In the genomic region with DNA sequence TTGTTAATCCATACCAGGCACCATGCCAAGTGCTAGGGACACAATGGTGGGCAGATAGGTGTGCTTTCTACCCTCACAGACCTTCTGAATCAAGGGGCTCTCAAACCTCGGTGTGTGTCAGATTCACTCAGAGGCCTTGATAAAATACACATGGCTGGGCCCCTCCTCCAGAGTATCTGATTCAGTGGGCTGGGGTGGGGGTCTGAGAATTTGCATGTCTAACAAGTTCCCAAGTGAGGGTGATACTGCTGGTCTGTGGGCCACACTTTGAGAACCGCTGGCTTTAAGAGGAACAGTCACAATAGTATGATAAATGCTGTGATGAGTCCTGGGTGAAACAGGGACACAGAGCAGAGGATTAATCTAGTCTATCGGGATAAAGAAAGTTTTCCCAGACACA, we compare ENCODE assay signal across 24 cellular contexts.
"Had no signal": no experiment of that assay in that cellular context is flagged by ENCODE, and none has a peak within 500 bp of the region (broad histone marks: within the 10 kb centered on the region; RNA-seq: fewer than 3 reads in every experiment).

No MANE protein-coding gene starts in this region.

- H3K27me3 ChIP-seq: neural progenitor cell, neutrophil, right lobe of liver, tibial nerve, uterus had no signal

- H3K4me1 Mint-ChIP-seq: mesothelial cell of epicardium; natural killer cell; stimulated activated naive CD8-positive, alpha-beta T cell treated with anti-CD3 and anti-CD28 coated beads, Interleukin-15, amount 100 ng/mL, for 72 hours had no signal

- H3K27ac ChIP-seq: lower lobe of right lung, neural progenitor cell, neutrophil, parathyroid adenoma, psoas muscle, right lobe of liver, tibial nerve, uterus had no signal

- H3K36me3 ChIP-seq: lower lobe of right lung, neural progenitor cell, neutrophil, right lobe of liver, tibial nerve, uterus had no signal

- H3K9me3 Mint-ChIP-seq: immature natural killer cell; naive B cell; natural killer cell; stimulated activated memory B cell treated with anti-CD40 and anti-IgM and Interleukin-4, amounts not matched to agents 10 μg/mL and 1 μg/mL and 100 μg/mL, for 72 hours; stimulated activated naive CD8-positive, alpha-beta T cell treated with anti-CD3 and anti-CD28 coated beads, Interleukin-15, amount 100 ng/mL, for 72 hours; type B pancreatic cell had no signal

- H3K27ac Mint-ChIP-seq: immature natural killer cell; mesothelial cell of epicardium; natural killer cell; nephron progenitor cell; neural progenitor cell; stimulated activated memory B cell treated with anti-CD40 and anti-IgM and Interleukin-4, amounts not matched to agents 10 μg/mL and 1 μg/mL and 100 μg/mL, for 72 hours; stimulated activated naive CD8-positive, alpha-beta T cell treated with anti-CD3 and anti-CD28 coated beads, Interleukin-15, amount 100 ng/mL, for 72 hours; type B pancreatic cell had no signal

- DNase-seq: kidney; lower lobe of right lung; natural killer cell; nephron progenitor cell; occipital lobe; psoas muscle; right lobe of liver; stimulated activated CD4-positive, alpha-beta T cell treated with anti-CD3 and anti-CD28 coated beads, Interleukin-1b, Interleukin-23, amount 100 ng/mL, for 48 hours; stimulated activated CD4-positive, alpha-beta T cell treated with anti-CD3 and anti-CD28 coated beads, Interleukin-2, amount 100 ng/mL, for 48 hours; stimulated activated CD4-positive, alpha-beta T cell treated with anti-CD3 and anti-CD28 coated beads, Interleukin-4, amount 100 ng/mL, for 4 hours; stimulated activated CD8-positive, alpha-beta memory T cell treated with anti-CD3 and anti-CD28 coated beads, Interleukin-4, amount 100 ng/mL, for 48 hours; stimulated activated naive CD4-positive, alpha-beta T cell treated with Interleukin-2 at 50 U/mL for 16 hours; stimulated activated naive CD8-positive, alpha-beta T cell treated with anti-CD3 and anti-CD28 coated beads, Interleukin-15, amount 100 ng/mL, for 72 hours; uterus had no signal

- H3K4me3 ChIP-seq: lower lobe of right lung, neural progenitor cell, psoas muscle, right lobe of liver, smooth muscle cell, tibial nerve, uterus had no signal

- H3K9ac ChIP-seq: neural progenitor cell, parathyroid adenoma had no signal

- H3K4me3 Mint-ChIP-seq: immature natural killer cell; mesothelial cell of epicardium; naive B cell; natural killer cell; nephron progenitor cell; neural progenitor cell; stimulated activated memory B cell treated with anti-CD40 and anti-IgM and Interleukin-4, amounts not matched to agents 10 μg/mL and 1 μg/mL and 100 μg/mL, for 72 hours; stimulated activated naive CD8-positive, alpha-beta T cell treated with anti-CD3 and anti-CD28 coated beads, Interleukin-15, amount 100 ng/mL, for 72 hours; type B pancreatic cell had no signal

- H3K9me3 ChIP-seq: lower lobe of right lung, neutrophil, psoas muscle, right lobe of liver, tibial nerve, uterus had no signal

- ATAC-seq: stimulated activated memory B cell treated with anti-CD40 and anti-IgM and Interleukin-4, amounts not matched to agents 10 μg/mL and 1 μg/mL and 100 μg/mL, for 72 hours; stimulated activated naive CD8-positive, alpha-beta T cell treated with anti-CD3 and anti-CD28 coated beads, Interleukin-15, amount 100 ng/mL, for 72 hours had no signal

- H3K36me3 Mint-ChIP-seq: immature natural killer cell; mesothelial cell of epicardium; naive B cell; natural killer cell; stimulated activated memory B cell treated with anti-CD40 and anti-IgM and Interleukin-4, amounts not matched to agents 10 μg/mL and 1 μg/mL and 100 μg/mL, for 72 hours; type B pancreatic cell had no signal

- H2AFZ ChIP-seq: neural progenitor cell, parathyroid adenoma had no signal

- H3K27me3 Mint-ChIP-seq: naive B cell; stimulated activated memory B cell treated with anti-CD40 and anti-IgM and Interleukin-4, amounts not matched to agents 10 μg/mL and 1 μg/mL and 100 μg/mL, for 72 hours; stimulated activated naive CD8-positive, alpha-beta T cell treated with anti-CD3 and anti-CD28 coated beads, Interleukin-15, amount 100 ng/mL, for 72 hours had no signal

- H3K4me1 ChIP-seq: lower lobe of right lung, neural progenitor cell, parathyroid adenoma, psoas muscle, tibial nerve, uterus had no signal

- FAIRE-seq: kidney had no signal

- H3K79me2 ChIP-seq: parathyroid adenoma had no signal

- H3K4me2 ChIP-seq: neural progenitor cell, smooth muscle cell had no signal
